In genomic region chr22:46105494-46106278, GRCh38 we compare ENCODE assay signal across 10 cellular contexts. TPM values are rescaled to one million over a fixed set of nuclear protein-coding genes. Genes with fewer than 3 reads are reported as not detected.
DNase-seq lines count a peak whose midpoint lies in the region; ATAC-seq, FAIRE-seq and TF ChIP-seq lines count a peak whose summit lies in the region.
"Had no signal": no experiment of that assay in that cellular context is flagged by ENCODE, and none has a peak within 500 bp of the region (broad histone marks: within the 10 kb centered on the region; RNA-seq: fewer than 3 reads in every experiment).

No MANE protein-coding gene starts in this region.

- ATAC-seq in A549 (peak; percentile 27 to 42; a peak in 4 of 6 replicates), GM19328 (IDR thresholded peaks at IDR 0.05; ENCODE audit: unreplicated experiment) (no peak)

- H3K27me3 Mint-ChIP-seq in neural progenitor cell (ENCODE audit: insufficient read depth, low read depth) = peaks cover 10% of the 10 kb centered on the region

- no peaks in the 10 kb centered on the region for H3K9me3 Mint-ChIP-seq in neural progenitor cell

- no peaks in the 10 kb centered on the region for H4K20me1 ChIP-seq in neural progenitor cell (ENCODE audit: low read depth)

- H3K4me1 ChIP-seq in A549 = peaks cover 100% of the 10 kb centered on the region
- H3K4me1 ChIP-seq in esophagus muscularis mucosa = peaks cover 94 to 100% (median 99%) of the 10 kb centered on the region in 4 donors
- H3K4me1 ChIP-seq in neural progenitor cell = peaks cover 4% of the 10 kb centered on the region

- peaks cover 45 to 92% (median 77%) of the 10 kb centered on the region in 4 donors for H3K36me3 ChIP-seq in esophagus muscularis mucosa
- H3K36me3 ChIP-seq in neural progenitor cell = no peaks in the 10 kb centered on the region

- H3K27ac ChIP-seq in A549 (peak overlapping the region; percentile 93 to 98), esophagus muscularis mucosa (replicated peaks in 1 of 4) (peak overlapping the region; percentile 77 to 85 (median 81)), neural progenitor cell (no peak overlapping the region)

- H3F3A ChIP-seq in neural progenitor cell (ENCODE audit: low read depth) = no peaks in the 10 kb centered on the region

- TF ChIP-seq CTCF in A549 (IDR thresholded peaks at IDR 0.05) = no peak
- TF ChIP-seq CTCF in esophagus muscularis mucosa (IDR thresholded peaks at IDR 0.05) = no peak
- TF ChIP-seq CTCF in neural progenitor cell (IDR thresholded peaks at IDR 0.05) = no peak
- no peak for TF ChIP-seq CTCF in GM20000 (IDR thresholded peaks at IDR 0.05; ENCODE audit: extremely low read depth, missing control alignments)

- peaks cover 21% of the 10 kb centered on the region for H3K4me1 Mint-ChIP-seq in neural progenitor cell

- peak overlapping the region; percentile 93 for H3K27ac Mint-ChIP-seq in neural progenitor cell

- TF ChIP-seq POLR2A in A549 (IDR thresholded peaks at IDR 0.05; ENCODE audit: low read length) (no peak), esophagus muscularis mucosa (IDR thresholded peaks at IDR 0.05; ENCODE audit: low read depth) (no peak)

- no peak for TF ChIP-seq RAD21 in A549 (conservative IDR thresholded peaks at IDR 0.05 in 1 of 2, IDR thresholded peaks at IDR 0.05 in 1 of 2)

- WGBS in A549 (ENCODE audit: missing lambda C conversion rate) = 8% methylated on average over 4 of the region's 25 CpGs
- WGBS in esophagus muscularis mucosa = 62% methylated on average over 17 of the region's 25 CpGs

- no peak overlapping the region for H3K9ac ChIP-seq in neural progenitor cell

- H3K4me3 ChIP-seq in A549 (peak overlapping the region; percentile 27), esophagus muscularis mucosa (no peak overlapping the region), neural progenitor cell (no peak overlapping the region)

- POLR2A ChIA-PET in A549 (lab: Yijun Ruan, JAX) = interaction anchor here (0.6 to 0.7 kb wide), 2 partner anchors 18 to 27 kb away, joined by 3 read pairs; no protein-coding TSS in a partner anchor

- peak; percentile 62 to 85 for DNase-seq in A549 (ENCODE audit: low read depth in 1 of 2, low spot score in 1 of 2)
- DNase-seq in RCC 7860 (ENCODE audit: low spot score) = peak; percentile 87
- DNase-seq in esophagus muscularis mucosa (ENCODE audit: extremely low spot score) = no peak
- DNase-seq in neural progenitor cell (ENCODE audit: low spot score) = no peak
- no peak for DNase-seq in GM20000 (ENCODE audit: low spot score)
- no peak for DNase-seq in stimulated activated CD4-positive, alpha-beta T cell treated with anti-CD3 and anti-CD28 coated beads, Interleukin-2, amount 100 ng/mL, for 24 hours
- no peak for DNase-seq in NCI-H2029 treated with DMSO at 0.1 percent for 48 hours (lab: John Stamatoyannopoulos, UW)
- DNase-seq: activated naive CD4-positive, alpha-beta T cell treated with Interleukin-2 at 50 U/mL for 16 hours; T-helper 2 cell had no signal

- intact Hi-C loops in esophagus muscularis mucosa (cut with DNase I) = no loop called here

- H3K27me3 ChIP-seq in esophagus muscularis mucosa (no peaks in the 10 kb centered on the region), neural progenitor cell (no peaks in the 10 kb centered on the region)

- no peak overlapping the region for H3K4me3 Mint-ChIP-seq in neural progenitor cell

- FAIRE-seq in A549 (lab: Jason Lieb, UNC) (no peak), RCC 7860 (lab: Jason Lieb, UNC) (peak; percentile 88)

- H2AFZ ChIP-seq in neural progenitor cell (replicated peaks) = no peak overlapping the region

- CTCF ChIA-PET in A549 (lab: Yijun Ruan, JAX) = interaction anchor here (1.0 to 2.2 kb wide), 4 partner anchors 11 to 100 kb away, joined by 3 to 9 read pairs (median 8); no protein-coding TSS in a partner anchor

- H3K4me2 ChIP-seq in A549 (peak overlapping the region; percentile 81), neural progenitor cell (no peak overlapping the region)

- H3K9me3 ChIP-seq in A549 = no peaks in the 10 kb centered on the region
- no peaks in the 10 kb centered on the region for H3K9me3 ChIP-seq in esophagus muscularis mucosa
- no peaks in the 10 kb centered on the region for H3K9me3 ChIP-seq in neural progenitor cell (ENCODE audit: low read depth)

- TF ChIP-seq EP300 in A549 (IDR thresholded peaks at IDR 0.05) (0 out of 5 replicates have a peak, but pooled peaks of 1 of the 2 experiments have one; percentile 38), esophagus muscularis mucosa (IDR thresholded peaks at IDR 0.05) (no peak)

- no peaks in the 10 kb centered on the region for H3K79me2 ChIP-seq in neural progenitor cell (ENCODE audit: low read depth)

- H3K36me3 Mint-ChIP-seq in neural progenitor cell = no peaks in the 10 kb centered on the region

TF ChIP-seq in A549, 52 proteins besides CTCF, POLR2A, EP300 and RAD21 (continues in another document):
- no peak for TF ChIP-seq ELK1 (IDR thresholded peaks at IDR 0.05; ENCODE audit: low read depth, low read length)
- TF ChIP-seq RFX5 (IDR thresholded peaks at IDR 0.05) = no peak
- TF ChIP-seq FOSB (CRISPR knock-in tag; IDR thresholded peaks at IDR 0.05) = no peak
- TF ChIP-seq EHF (CRISPR knock-in tag; IDR thresholded peaks at IDR 0.05) = no peak
- TF ChIP-seq HEYL (CRISPR knock-in tag; IDR thresholded peaks at IDR 0.05) = no peak
- no peak for TF ChIP-seq ZSCAN20 (CRISPR knock-in tag; IDR thresholded peaks at IDR 0.05)
- TF ChIP-seq MAX (IDR thresholded peaks at IDR 0.05) = 0 out of 2 replicates have a peak, but pooled peaks have one; percentile 13
- no peak for TF ChIP-seq REST (IDR thresholded peaks at IDR 0.05)
- peak in 1 of 2 experiments; percentile 63; a peak in 2 of 5 replicates for TF ChIP-seq JUN (IDR thresholded peaks at IDR 0.05)
- no peak for TF ChIP-seq BHLHE40 (IDR thresholded peaks at IDR 0.05; ENCODE audit: low read depth, low read length)
- peak; percentile 59 to 87; a peak in 3 of 4 replicates for TF ChIP-seq CEBPB (IDR thresholded peaks at IDR 0.05)
- no peak for TF ChIP-seq HOXB13 (CRISPR knock-in tag; IDR thresholded peaks at IDR 0.05; ENCODE audit: low read depth)
- no peak for TF ChIP-seq ESRRA (IDR thresholded peaks at IDR 0.05; ENCODE audit: borderline replicate concordance, low read length)
- TF ChIP-seq HOXB5 (CRISPR knock-in tag; IDR thresholded peaks at IDR 0.05) = no peak
- no peak for TF ChIP-seq E2F6 (IDR thresholded peaks at IDR 0.05; ENCODE audit: borderline replicate concordance, low read depth)
- no peak for TF ChIP-seq KDM5A (IDR thresholded peaks at IDR 0.05)

RNA-seq across cellular contexts. Expression of gene PPARA, which starts 44.6 kb away (rescaled TPM):
- 2.8 and 3.7 TPM in 2 replicates for polyA plus RNA-seq in A549 (2011; rRNA removed)
- 0.99 and 1.5 TPM in 2 replicates for polyA plus RNA-seq in A549 (2012; cell fraction: cytosol; rRNA removed)
- 0.36 and 0.67 TPM in 2 replicates for polyA plus RNA-seq in A549 (2012; cell fraction: nucleus; rRNA removed)
- 2.4 to 2.7 TPM (median 2.6 TPM) in 3 replicates for polyA plus RNA-seq in A549 (2017; fragmentation: RNase III; extraction: RNeasy Plus Mini Kit Qiagen cat#74134 plus additional on column Dnase treatment)
- polyA minus RNA-seq in A549 (2011; rRNA and poly(A)+ RNA removed) = 8.7 and 10.8 TPM in 2 replicates
- 10 to 100 TPM; 17.0 to 50.9 (median 26.8) TPM for total RNA-seq in esophagus muscularis mucosa
- 5.2 and 5.4 TPM in 2 replicates for total RNA-seq in neural progenitor cell (ENCODE audit: low replicate concordance)

Comparison
In these comparisons a context has a peak if more than half of its experiments do, and no peak if none do; other contexts are left out.
1. DNase-seq: peak in A549 (2 of 2) and RCC 7860 (single experiment); none in esophagus muscularis mucosa (single experiment), neural progenitor cell (single experiment), GM20000 (single experiment), stimulated activated CD4-positive, alpha-beta T cell treated with anti-CD3 and anti-CD28 coated beads, Interleukin-2, amount 100 ng/mL, for 24 hours (0 of 2) and NCI-H2029 treated with DMSO at 0.1 percent for 48 hours (single experiment).